Comparison of ENCODE assay signal across 8 cellular contexts in the genomic region with DNA sequence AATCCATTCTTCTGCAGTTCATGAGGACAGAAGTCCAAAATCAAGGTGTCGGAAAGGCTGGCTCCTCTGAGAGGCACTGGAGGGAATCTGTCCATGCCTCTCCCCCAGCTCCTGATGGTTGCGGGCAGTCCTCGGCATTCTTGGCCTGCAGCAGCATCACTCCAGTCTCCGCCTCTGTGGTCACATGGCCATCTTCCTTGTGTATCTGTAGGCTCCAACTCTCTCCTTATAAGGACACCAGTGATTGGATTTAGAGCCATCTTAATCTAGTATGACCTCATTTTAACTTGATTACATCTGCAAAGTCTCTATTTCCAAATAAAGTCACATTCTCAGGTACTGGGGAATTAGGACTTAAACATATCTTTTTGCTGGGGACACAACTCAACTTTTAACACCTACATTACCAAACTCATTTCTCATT. TPM values are rescaled to one million over a fixed set of nuclear protein-coding genes. Genes with fewer than 3 reads are reported as not detected.
DNase-seq lines count a peak whose midpoint lies in the region; ATAC-seq and TF ChIP-seq lines count a peak whose summit lies in the region.

No MANE protein-coding gene starts in this region.

- WGBS in IMR-90 (ENCODE audit: extremely low coverage in 2 of 2, insufficient read length in 1 of 2), 2 experiments: 45% methylated on average over 3 of the region's 4 CpGs; no CpG with 5 or more reads in 1 of the 2 experiments
- WGBS in liver: 85% methylated on average over 4 of the region's 4 CpGs
- 53 to 67% methylated on average over 4 of the region's 4 CpGs for WGBS in thyroid gland, 2 donors

- peaks cover 52% of the 10 kb centered on the region for H3K4me1 Mint-ChIP-seq in chondrocyte (ENCODE audit: low read depth)

- peak overlapping the region; percentile 99 for H4K91ac ChIP-seq in IMR-90 (ENCODE audit: insufficient read depth, low read depth, low read length)

- no peak overlapping the region for H3K4me2 ChIP-seq in IMR-90 (ENCODE audit: low read depth, low read length)

- TF ChIP-seq CTCF in IMR-90 (conservative IDR thresholded peaks at IDR 0.05; ENCODE audit: low read depth, low read length): no peak
- TF ChIP-seq CTCF in chondrocyte (IDR thresholded peaks at IDR 0.05): no peak
- no peak for TF ChIP-seq CTCF in liver (IDR thresholded peaks at IDR 0.05; ENCODE audit: low read depth, low read length, missing input control)
- TF ChIP-seq CTCF in thyroid gland (IDR thresholded peaks at IDR 0.05): no peak

- H3K9ac ChIP-seq in IMR-90 (ENCODE audit: low read depth, low read length) (peak overlapping the region; percentile 65), liver (ENCODE audit: low read depth in 1 of 2, low read length in 2 of 2) (no peak overlapping the region)

- H3K18ac ChIP-seq in IMR-90 (ENCODE audit: low read depth, low read length): peak overlapping the region; percentile 99

- TF ChIP-seq POLR2A in IMR-90 (IDR thresholded peaks at IDR 0.05; ENCODE audit: low read depth, low read length) (peak; percentile 69; the same call in 1 of the 2 replicates), thyroid gland (IDR thresholded peaks at IDR 0.05) (no peak)

- no peaks in the 10 kb centered on the region for H3K9me3 Mint-ChIP-seq in chondrocyte (ENCODE audit: low read depth)

- H3K27ac Mint-ChIP-seq in chondrocyte (ENCODE audit: unreplicated experiment): peak overlapping the region; percentile 90

- no peaks in the 10 kb centered on the region for H3K27me3 Mint-ChIP-seq in chondrocyte (ENCODE audit: low read depth)

- peak overlapping the region; percentile 79 for H2AFZ ChIP-seq in IMR-90 (replicated peaks; ENCODE audit: low read length, poor library complexity)

- H3K4me3 ChIP-seq in IMR-90 (ENCODE audit: insufficient read depth, low read depth, low read length) (no peak overlapping the region), liver (ENCODE audit: low read depth in 1 of 3, low read length in 3 of 3) (no peak overlapping the region), thyroid gland (replicated peaks in 1 of 3) (no peak overlapping the region)

- H3K36me3 ChIP-seq in IMR-90 (ENCODE audit: control insufficient read depth, insufficient read depth, low read length) (no peaks in the 10 kb centered on the region), liver (ENCODE audit: control insufficient read depth in 4 of 4, insufficient read depth in 3 of 4, low read depth in 1 of 4, low read length in 3 of 4) (no peaks in the 10 kb centered on the region), thyroid gland (no peaks in the 10 kb centered on the region)

- H3K27me3 ChIP-seq in IMR-90 (ENCODE audit: control insufficient read depth, insufficient read depth, low read length): no peaks in the 10 kb centered on the region
- H3K27me3 ChIP-seq in liver (ENCODE audit: control insufficient read depth in 4 of 4, insufficient read depth in 4 of 4, low read length in 3 of 4): no peaks in the 10 kb centered on the region
- no peaks in the 10 kb centered on the region for H3K27me3 ChIP-seq in thyroid gland

- in situ Hi-C loops in IMR-90 (cut with MboI; ENCODE audit: low sequenced_read_pairs): no loop called here

- intact Hi-C loops in IMR-90 (cut with micrococcal nuclease) (loop anchor here (5.0 kb wide), 1 partner anchor 210 kb away; no protein-coding TSS in a partner anchor), thyroid gland (cut with DNase I) (no loop called here)

- ATAC-seq in IMR-90 (ENCODE audit: low read depth): peak; percentile 79
- no peak for ATAC-seq in HG02852 (IDR thresholded peaks at IDR 0.05; ENCODE audit: unreplicated experiment)

- H2AK5ac ChIP-seq in IMR-90 (ENCODE audit: low read depth, low read length): peak overlapping the region; percentile 96

- no TSS peak for BruUV-seq in IMR-90 (replicated peaks; lab: Mats Ljungman, UMichigan)

- no peaks in the 10 kb centered on the region for H4K20me1 ChIP-seq in IMR-90 (ENCODE audit: insufficient read depth, low read length)

- peak overlapping the region; percentile 91 for H2BK15ac ChIP-seq in IMR-90 (ENCODE audit: low read depth, low read length)

- peak overlapping the region; percentile 100 for H3K4ac ChIP-seq in IMR-90 (ENCODE audit: low read depth, low read length)

- H2BK120ac ChIP-seq in IMR-90 (ENCODE audit: low read depth, low read length): peak overlapping the region; percentile 99

- peak overlapping the region; percentile 84 for H2AK9ac ChIP-seq in IMR-90 (replicated peaks; ENCODE audit: low read depth, low read length, poor library complexity)

- H3K23ac ChIP-seq in IMR-90 (ENCODE audit: low read depth, low read length): peak overlapping the region; percentile 98

- H4K8ac ChIP-seq in IMR-90 (ENCODE audit: low read depth in 2 of 2, low read length in 2 of 2): peak overlapping the region; percentile 91 to 97

- peak overlapping the region; percentile 100 for H4K5ac ChIP-seq in IMR-90 (ENCODE audit: low read depth, low read length)

- H3K79me1 ChIP-seq in IMR-90 (ENCODE audit: low read depth in 1 of 2, low read length in 2 of 2): 0 out of 4 replicates have a peak, but pooled peaks cover 0 to 8% of the 10 kb centered on the region in 2 experiments

- peak overlapping the region; percentile 98 for H3K27ac ChIP-seq in IMR-90 (ENCODE audit: insufficient read depth, low read length)
- peak overlapping the region; percentile 56 to 77 for H3K27ac ChIP-seq in liver (ENCODE audit: low read depth in 1 of 2, low read length in 2 of 2)
- peak overlapping the region; percentile 67 to 73 (median 73) for H3K27ac ChIP-seq in thyroid gland

- peak overlapping the region; percentile 99 for H3K14ac ChIP-seq in IMR-90 (replicated peaks; ENCODE audit: low read depth, low read length)

- TF ChIP-seq RAD21 in IMR-90 (IDR thresholded peaks at IDR 0.05; ENCODE audit: low read length): no peak
- TF ChIP-seq RAD21 in liver (IDR thresholded peaks at IDR 0.05): no peak

- POLR2A ChIA-PET in IMR-90 (lab: Charles Lee; ENCODE audit: unreplicated experiment): interaction anchor here (0.6 kb wide), 1 partner anchor 66 kb away, joined by 7 read pairs; no protein-coding TSS in a partner anchor

- H2BK20ac ChIP-seq in IMR-90 (ENCODE audit: low read depth, low read length): peak overlapping the region; percentile 99

- H2BK5ac ChIP-seq in IMR-90 (ENCODE audit: low read depth, low read length, poor library complexity, severe bottlenecking): peak overlapping the region; percentile 99

- no peaks in the 10 kb centered on the region for H3K9me3 ChIP-seq in IMR-90 (ENCODE audit: control insufficient read depth, insufficient read depth, low read length)
- H3K9me3 ChIP-seq in liver (ENCODE audit: control insufficient read depth in 4 of 4, low read length in 3 of 4): no peaks in the 10 kb centered on the region
- H3K9me3 ChIP-seq in thyroid gland: no peaks in the 10 kb centered on the region

- H3K36me3 Mint-ChIP-seq in chondrocyte (ENCODE audit: low read depth): no peaks in the 10 kb centered on the region

- H3K9me1 ChIP-seq in IMR-90 (ENCODE audit: insufficient read depth, low read length): peaks cover 20% of the 10 kb centered on the region

- no peak overlapping the region for H3K4me3 Mint-ChIP-seq in chondrocyte (ENCODE audit: unreplicated experiment)

- CTCF ChIA-PET in IMR-90 (lab: Yijun Ruan, JAX): no interaction called here

- peak; percentile 96 for DNase-seq in IMR-90
- peak; percentile 46 for DNase-seq in chondrocyte (ENCODE audit: low spot score)
- peak; percentile 43 to 64 for DNase-seq in thyroid gland
- DNase-seq in activated CD4-positive, alpha-beta T cell treated with anti-CD3 and anti-CD28 coated beads for 48 hours: no peak
- DNase-seq in stimulated activated CD4-positive, alpha-beta T cell treated with anti-CD3 and anti-CD28 coated beads, Interleukin-12 subunit alpha, Interleukin-12 subunit beta, amount 100 ng/mL, for 4 hours: no peak
- no peak for DNase-seq in NCI-H146 (lab: John Stamatoyannopoulos, UW)

- dilution Hi-C loops in IMR-90 (cut with HindIII; ENCODE audit: low sequenced_read_pairs, unreplicated experiment): no loop called here

- H3K56ac ChIP-seq in IMR-90 (ENCODE audit: extremely low read depth, insufficient read depth, low read length): peak overlapping the region; percentile 94

- H3K4me1 ChIP-seq in IMR-90 (ENCODE audit: control insufficient read depth, insufficient read depth, low read length): peaks cover 22% of the 10 kb centered on the region
- H3K4me1 ChIP-seq in liver (ENCODE audit: control insufficient read depth in 4 of 4, insufficient read depth in 4 of 4, low read length in 3 of 4): no peaks in the 10 kb centered on the region
- H3K4me1 ChIP-seq in thyroid gland: peaks cover 13 to 28% of the 10 kb centered on the region in 2 donors

TF ChIP-seq in IMR-90, 13 proteins besides CTCF, POLR2A, EP300 and RAD21 (continues in another document):
- TF ChIP-seq MXI1 (IDR thresholded peaks at IDR 0.05; ENCODE audit: borderline replicate concordance, low read depth, low read length) (no peak), CEBPB (IDR thresholded peaks at IDR 0.05; ENCODE audit: low read depth, low read length) (0 out of 2 replicates have a peak, but pooled peaks have one; percentile 17), BHLHE40 (IDR thresholded peaks at IDR 0.05; ENCODE audit: low read depth, low read length) (no peak)

TF ChIP-seq in liver, 16 proteins besides CTCF, POLR2A, EP300 and RAD21 (continues in another document):
- TF ChIP-seq FOXA2 (IDR thresholded peaks at IDR 0.05): no peak
- TF ChIP-seq YY1 (IDR thresholded peaks at IDR 0.05): no peak
- TF ChIP-seq GABPA (IDR thresholded peaks at IDR 0.05 in 1 of 2, conservative IDR thresholded peaks at IDR 0.05 in 1 of 2): no peak
- no peak for TF ChIP-seq HNF4G (IDR thresholded peaks at IDR 0.05)
- no peak for TF ChIP-seq HNF4A (conservative IDR thresholded peaks at IDR 0.05)
- TF ChIP-seq JUND (IDR thresholded peaks at IDR 0.05): no peak
- no peak for TF ChIP-seq MAX (IDR thresholded peaks at IDR 0.05)
- TF ChIP-seq FOXA1 (IDR thresholded peaks at IDR 0.05): no peak
- TF ChIP-seq RXRA (IDR thresholded peaks at IDR 0.05): no peak
- TF ChIP-seq EGR1 (IDR thresholded peaks at IDR 0.05; ENCODE audit: low read depth in 2 of 2): no peak
- no peak for TF ChIP-seq SP1 (IDR thresholded peaks at IDR 0.05)

RNA-seq across cellular contexts. Expression of gene FLNB, which starts 56.0 kb away (rescaled TPM):
- total RNA-seq in IMR-90 (2012; rRNA removed) (124 and 136 TPM in 2 replicates), chondrocyte (56.5 to 75.3 TPM (median 70.2 TPM) in 3 replicates), liver (100 to 1,000 TPM in 1 of 2 donors, 10 to 100 TPM in 1; 53.8 to 124 TPM), thyroid gland (100 to 1,000 TPM; 164 to 258 (median 242) TPM)
- polyA plus RNA-seq in IMR-90 (2012; rRNA removed) (78.0 and 81.4 TPM in 2 replicates), liver (10 to 100 TPM; 22.9 to 34.7 TPM)
- 22.2 and 37.9 TPM in 2 replicates for polyA plus RNA-seq in IMR-90 (2012; cell fraction: cytosol; rRNA removed)
- polyA plus RNA-seq in IMR-90 (2012; cell fraction: nucleus; rRNA removed; ENCODE audit: low replicate concordance): 338 and 411 TPM in 2 replicates

Comparison
In these comparisons a context has a peak if more than half of its experiments do, and no peak if none do; other contexts are left out.
1. DNase-seq: peak in IMR-90 (single experiment), chondrocyte (single experiment) and thyroid gland (2 of 2); none in activated CD4-positive, alpha-beta T cell treated with anti-CD3 and anti-CD28 coated beads for 48 hours (single experiment), stimulated activated CD4-positive, alpha-beta T cell treated with anti-CD3 and anti-CD28 coated beads, Interleukin-12 subunit alpha, Interleukin-12 subunit beta, amount 100 ng/mL, for 4 hours (single experiment) and NCI-H146 (single experiment).
2. Peak in every context shown above with its lines, with median percentiles within 50 percentile points of each other: H3K27ac ChIP-seq.